Comparison of ENCODE assay signal across 8 cellular contexts in genomic region chr17:59331129-59331928, GRCh38.
DNase-seq lines count a peak whose midpoint lies in the region; ATAC-seq and TF ChIP-seq lines count a peak whose summit lies in the region.

TSS of gene YPEL2 (plus strand) at chr17:59331655. CDS start at chr17:59353410, 21,755 bp downstream.

- DNase-seq in AG04449 (ENCODE audit: low read depth, low spot score), result peak; percentile 65
- DNase-seq in NCI-H446 (lab: John Stamatoyannopoulos, UW), result peak; percentile 68 to 95
- peak; percentile 70 for DNase-seq in activated CD4-positive, CD25-positive, alpha-beta regulatory T cell treated with anti-CD3 and anti-CD28 coated beads, Interleukin-2, amount 50 U/mL, for 16 hours (ENCODE audit: low read depth, low spot score)
- peak; percentile 88 for DNase-seq in central memory CD4-positive, alpha-beta T cell
- peak; percentile 92 for DNase-seq in inferior parietal cortex (ENCODE audit: extremely low spot score)
- DNase-seq in smooth muscle cell of the brain vasculature (ENCODE audit: low read depth, low spot score), result peak; percentile 84

- POLR2A ChIA-PET in AG04449 (lab: Yijun Ruan, JAX), result no interaction called here

- ATAC-seq in GM19025 (IDR thresholded peaks at IDR 0.05; ENCODE audit: low read depth, unreplicated experiment), result peak; percentile 97
- peak; percentile 92 for ATAC-seq in HG03280 (IDR thresholded peaks at IDR 0.05; ENCODE audit: unreplicated experiment)

- CTCF ChIA-PET in AG04449 (lab: Yijun Ruan, JAX), result interaction anchor here (2.4 to 18.3 kb wide), 4 partner anchors 11 to 111 kb away, joined by 17 to 342 read pairs (median 20); no protein-coding TSS in a partner anchor

- H3K4me3 ChIP-seq in AG04449 (ENCODE audit: low read depth, low read length), result peak within 1 kb of the TSS; percentile 75

- TF ChIP-seq CTCF in AG04449 (IDR thresholded peaks at IDR 0.05; ENCODE audit: insufficient read depth, low read length, missing control alignments), result no peak

Comparison
In these comparisons a context has a peak if more than half of its experiments do, and no peak if none do; other contexts are left out.
1. Peak in every context shown above with its lines: DNase-seq, ATAC-seq and H3K4me3 ChIP-seq.